Comparison of ENCODE assay signal across 24 cellular contexts in the genomic region with DNA sequence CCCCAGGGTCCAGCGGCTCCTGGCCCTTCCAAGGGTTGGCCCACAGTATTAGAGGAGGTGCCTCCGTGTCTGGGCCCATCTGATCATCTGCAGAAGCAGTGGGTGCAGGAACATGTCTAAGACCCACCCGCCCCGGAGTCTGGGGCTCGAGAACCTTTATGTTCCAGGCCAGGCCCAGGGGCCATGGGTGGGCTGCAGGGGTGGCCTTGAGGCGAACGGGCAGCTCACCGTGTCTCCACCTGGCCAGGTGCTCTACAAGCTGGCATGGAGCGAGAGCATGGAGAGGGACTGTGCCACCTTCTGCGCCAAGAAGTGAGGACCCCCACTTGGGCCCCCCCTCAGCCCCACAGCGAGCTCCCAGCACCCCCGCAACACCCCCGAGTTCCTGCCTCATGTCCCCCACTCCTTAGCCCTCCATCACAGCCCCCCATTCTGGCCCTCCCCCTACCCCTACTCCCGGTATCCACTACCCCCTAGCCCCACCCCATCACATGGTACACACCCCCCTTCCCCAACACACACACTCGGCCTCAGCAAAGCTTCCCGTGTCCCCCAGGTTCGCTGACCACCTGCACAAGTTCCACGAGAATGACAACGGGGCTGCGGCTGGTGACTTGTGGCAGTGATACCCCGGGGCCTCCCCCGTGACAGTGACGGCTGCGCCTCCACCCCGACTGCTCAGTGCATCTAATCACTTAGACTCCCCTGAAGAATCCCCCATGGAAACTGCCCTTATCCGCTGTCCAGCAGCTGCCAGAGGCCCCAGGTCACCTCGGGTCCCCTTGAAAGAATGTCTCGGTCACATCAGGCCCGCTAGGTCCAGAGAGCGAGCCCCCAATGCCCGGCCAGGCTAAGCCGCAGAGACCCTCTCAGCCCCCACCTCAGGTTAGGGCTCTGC.
"Had no signal": no experiment of that assay in that cellular context is flagged by ENCODE, and none has a peak within 500 bp of the region (broad histone marks: within the 10 kb centered on the region; RNA-seq: fewer than 3 reads in every experiment).

No MANE protein-coding gene starts in this region.

- H3K4me3 ChIP-seq: esophagus squamous epithelium, gastroesophageal sphincter, left ventricle myocardium inferior, lung, mucosa of descending colon, psoas muscle, right lobe of liver, testis, tibial nerve, upper lobe of right lung, vagina had no signal

- H3K9me3 ChIP-seq: esophagus squamous epithelium, gastroesophageal sphincter, left ventricle myocardium inferior, mucosa of descending colon, psoas muscle, right lobe of liver, testis, tibial nerve, upper lobe of right lung, vagina had no signal

- H3K9ac ChIP-seq: parathyroid adenoma had no signal

- H3K4me3 Mint-ChIP-seq: stimulated activated naive B cell treated with anti-CD40 and anti-IgM and Interleukin-4, amounts not matched to agents 10 μg/mL and 1 μg/mL and 100 μg/mL, for 72 hours; stimulated activated naive CD8-positive, alpha-beta T cell treated with anti-CD3 and anti-CD28 coated beads, Interleukin-15, amount 100 ng/mL, for 72 hours had no signal

- H2AFZ ChIP-seq: parathyroid adenoma had no signal

- H3K4me1 ChIP-seq: parathyroid adenoma had no signal

- H3K36me3 Mint-ChIP-seq: naive thymus-derived CD8-positive, alpha-beta T cell; stimulated activated naive B cell treated with anti-CD40 and anti-IgM and Interleukin-4, amounts not matched to agents 10 μg/mL and 1 μg/mL and 100 μg/mL, for 72 hours had no signal

- H3K27ac ChIP-seq: epithelial cell of prostate, esophagus squamous epithelium, gastroesophageal sphincter, left ventricle myocardium inferior, parathyroid adenoma, psoas muscle, right lobe of liver, testis, tibial nerve, upper lobe of right lung, vagina had no signal

- H3K27ac Mint-ChIP-seq: stimulated activated naive B cell treated with anti-CD40 and anti-IgM and Interleukin-4, amounts not matched to agents 10 μg/mL and 1 μg/mL and 100 μg/mL, for 72 hours; stimulated activated naive CD8-positive, alpha-beta T cell treated with anti-CD3 and anti-CD28 coated beads, Interleukin-15, amount 100 ng/mL, for 72 hours had no signal

- H3K79me2 ChIP-seq: parathyroid adenoma had no signal

- DNase-seq: effector memory CD4-positive, alpha-beta T cell; esophagus squamous epithelium; foreskin fibroblast; glutamatergic neuron; kidney; left cardiac atrium; left ventricle myocardium inferior; mucosa of descending colon; naive thymus-derived CD8-positive, alpha-beta T cell; occipital lobe; psoas muscle; right lobe of liver; stimulated activated CD4-positive, alpha-beta T cell treated with anti-CD3 and anti-CD28 coated beads, Interleukin-4, amount 100 ng/mL, for 1 hour; stimulated activated CD8-positive, alpha-beta memory T cell treated with anti-CD3 and anti-CD28 coated beads, Interleukin-4, amount 100 ng/mL, for 48 hours; stimulated activated naive B cell treated with anti-CD40 and anti-IgM and Interleukin-4, amounts not matched to agents 10 μg/mL and 1 μg/mL and 100 μg/mL, for 72 hours; stimulated activated naive CD8-positive, alpha-beta T cell treated with anti-CD3 and anti-CD28 coated beads, Interleukin-15, amount 100 ng/mL, for 72 hours; testis; upper lobe of right lung had no signal

- H3K27me3 ChIP-seq: gastroesophageal sphincter, right lobe of liver, testis, tibial nerve, upper lobe of right lung, vagina had no signal

- ATAC-seq: gastroesophageal sphincter; left cardiac atrium; mucosa of descending colon; naive thymus-derived CD8-positive, alpha-beta T cell; psoas muscle; right lobe of liver; stimulated activated naive B cell treated with anti-CD40 and anti-IgM and Interleukin-4, amounts not matched to agents 10 μg/mL and 1 μg/mL and 100 μg/mL, for 72 hours; stimulated activated naive CD8-positive, alpha-beta T cell treated with anti-CD3 and anti-CD28 coated beads, Interleukin-15, amount 100 ng/mL, for 72 hours; upper lobe of right lung had no signal

- H3K36me3 ChIP-seq: esophagus squamous epithelium, gastroesophageal sphincter, left ventricle myocardium inferior, right lobe of liver, upper lobe of right lung, vagina had no signal

- H3K27me3 Mint-ChIP-seq: naive thymus-derived CD8-positive, alpha-beta T cell; stimulated activated naive B cell treated with anti-CD40 and anti-IgM and Interleukin-4, amounts not matched to agents 10 μg/mL and 1 μg/mL and 100 μg/mL, for 72 hours had no signal

- H3K9me3 Mint-ChIP-seq: naive thymus-derived CD8-positive, alpha-beta T cell; stimulated activated naive B cell treated with anti-CD40 and anti-IgM and Interleukin-4, amounts not matched to agents 10 μg/mL and 1 μg/mL and 100 μg/mL, for 72 hours; stimulated activated naive CD8-positive, alpha-beta T cell treated with anti-CD3 and anti-CD28 coated beads, Interleukin-15, amount 100 ng/mL, for 72 hours had no signal
